In the genomic region with DNA sequence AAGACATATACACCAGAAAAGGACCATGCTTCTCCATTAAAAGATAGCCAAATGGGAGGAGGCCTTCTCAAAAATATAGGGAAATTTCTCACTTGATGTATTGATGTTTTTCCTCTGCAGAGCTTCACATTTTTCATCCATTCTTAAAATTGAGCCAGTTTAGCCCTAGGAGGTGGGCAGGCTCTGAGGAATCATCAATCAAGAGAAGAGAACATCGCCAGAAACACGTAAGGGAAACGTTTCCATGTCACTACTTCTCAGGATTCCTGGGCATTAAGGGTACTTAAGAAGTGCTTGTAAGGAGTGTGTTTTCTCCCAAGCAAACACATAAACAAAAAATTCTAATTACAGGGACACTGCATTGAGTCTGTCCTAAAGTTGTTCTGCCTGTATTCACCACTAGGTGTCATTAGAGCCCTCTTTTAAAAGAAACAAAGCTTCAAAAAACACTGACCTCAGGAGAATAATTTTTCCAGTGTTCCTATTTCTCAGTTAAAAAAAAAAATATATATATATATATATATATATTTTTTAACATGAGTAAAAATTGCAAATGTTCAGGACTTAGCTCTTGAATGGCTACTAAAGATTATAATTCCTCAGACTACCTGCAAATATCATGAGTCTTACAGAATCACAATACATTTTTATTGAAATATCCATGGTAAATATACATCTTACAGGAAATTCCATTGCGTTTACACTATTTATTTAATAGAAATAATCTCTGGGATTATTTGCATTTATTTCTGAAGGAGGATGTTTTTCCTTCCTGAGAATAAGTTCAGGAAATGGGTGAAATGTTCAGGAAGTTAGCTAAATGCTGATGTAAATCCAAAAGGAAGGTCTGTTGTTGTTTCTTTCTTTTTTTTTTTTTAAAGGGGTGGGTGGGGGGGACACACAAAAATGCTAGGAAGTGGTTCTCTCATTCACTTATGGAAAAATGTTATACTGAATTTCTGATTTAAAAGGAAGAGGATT, we compare ENCODE assay signal across 8 cellular contexts. TPM values are rescaled to one million over a fixed set of nuclear protein-coding genes. Genes with fewer than 3 reads are reported as not detected.
DNase-seq lines count a peak whose midpoint lies in the region; ATAC-seq and TF ChIP-seq lines count a peak whose summit lies in the region.

No MANE protein-coding gene starts in this region.

- peak overlapping the region in 2 of 4 donors; percentile 40 to 54 for H3K4me3 ChIP-seq in gastrocnemius medialis

- H3K36me3 ChIP-seq in gastrocnemius medialis, result no peaks in the 10 kb centered on the region

- H3K36me3 Mint-ChIP-seq in T-helper 17 cell (ENCODE audit: low read depth), result no peaks in the 10 kb centered on the region

- no peak overlapping the region for H3K27ac Mint-ChIP-seq in T-helper 17 cell

- TF ChIP-seq POLR2A in gastrocnemius medialis (IDR thresholded peaks at IDR 0.05), result no peak

- H3K4me3 Mint-ChIP-seq in T-helper 17 cell, result no peak overlapping the region

- H3K27me3 Mint-ChIP-seq in T-helper 17 cell, result peaks cover 12% of the 10 kb centered on the region

- H3K27ac ChIP-seq in gastrocnemius medialis, result peak overlapping the region; percentile 74 to 85 (median 82)

- in situ Hi-C loops in gastrocnemius medialis (cut with MboI; ENCODE audit: low sequenced_read_pairs in 4 of 4), result loop anchor here in 3 of 4 donors (5.0 to 10.0 kb wide), 2 partner anchors 353 to 486 kb away; no protein-coding TSS in a partner anchor

- peak; percentile 79 for ATAC-seq in GM21515 (IDR thresholded peaks at IDR 0.05; ENCODE audit: unreplicated experiment)
- peak; percentile 50 for ATAC-seq in T-helper 17 cell
- peak in 1 of 2 donors; percentile 33 for ATAC-seq in gastrocnemius medialis

- intact Hi-C loops in gastrocnemius medialis (cut with DNase I; ENCODE audit: low total_unique reads), result loop anchor here (1.0 kb wide), 1 partner anchor 351 kb away; no protein-coding TSS in a partner anchor

- no peaks in the 10 kb centered on the region for H3K27me3 ChIP-seq in gastrocnemius medialis

- peaks cover 47 to 50% of the 10 kb centered on the region in 2 donors for H3K4me1 ChIP-seq in gastrocnemius medialis

- H3K9me3 ChIP-seq in T-helper 17 cell (ENCODE audit: control insufficient read depth, low read length, poor library complexity, severe bottlenecking) (no peaks in the 10 kb centered on the region), gastrocnemius medialis (no peaks in the 10 kb centered on the region)

- peaks cover 7% of the 10 kb centered on the region for H3K4me1 Mint-ChIP-seq in T-helper 17 cell

- peak; percentile 63 to 77 (median 68) for TF ChIP-seq CTCF in gastrocnemius medialis (IDR thresholded peaks at IDR 0.05 in 4 of 5, conservative IDR thresholded peaks at IDR 0.05 in 1 of 5)

- peak; percentile 39 for DNase-seq in DMS114 treated with DMSO at 0.1 percent for 48 hours (lab: John Stamatoyannopoulos, UW; ENCODE audit: unreplicated experiment)
- peak; percentile 71 for DNase-seq in NAMALWA (ENCODE audit: low spot score)
- DNase-seq in T-helper 17 cell, result no peak
- DNase-seq in foreskin melanocyte, result peak; percentile 57
- DNase-seq in gastrocnemius medialis, result no peak
- DNase-seq in activated effector memory CD4-positive, alpha-beta T cell treated with Interleukin-2 at 50 U/mL for 16 hours, result no peak
- no peak for DNase-seq in islet precursor cell

RNA-seq across cellular contexts. Expression of a gene that starts 16.0 kb away (rescaled TPM):
- total RNA-seq in T-helper 17 cell (under 1 TPM in 1 of 2 donors, not detected in 1; 0.02 TPM), gastrocnemius medialis (10 to 100 TPM; 31.7 to 52.2 (median 39.1) TPM)

Comparison
In these comparisons a context has a peak if more than half of its experiments do, and no peak if none do; other contexts are left out.
1. DNase-seq: peak in DMS114 treated with DMSO at 0.1 percent for 48 hours (single experiment), NAMALWA (single experiment) and foreskin melanocyte (single experiment); none in T-helper 17 cell (0 of 3), gastrocnemius medialis (0 of 2), activated effector memory CD4-positive, alpha-beta T cell treated with Interleukin-2 at 50 U/mL for 16 hours (single experiment) and islet precursor cell (single experiment).
2. RNA of a gene that starts 16.0 kb away (total RNA-seq): 31.7 to 52.2 TPM in gastrocnemius medialis; 0.02 TPM in T-helper 17 cell; every median in the first group is over 10 times any median in the second.